Comparison of ENCODE assay signal across 35 cellular contexts in genomic region chr21:34567574-34567973, GRCh38.
"Had no signal": no experiment of that assay in that cellular context is flagged by ENCODE, and none has a peak within 500 bp of the region (broad histone marks: within the 10 kb centered on the region; RNA-seq: fewer than 3 reads in every experiment).

No MANE protein-coding gene starts in this region.

- DNase-seq: activated CD4-positive, alpha-beta memory T cell treated with anti-CD3 and anti-CD28 coated beads, Interleukin-2, amount 10 ng/mL, durations not matched to agents 7 days and 5 days; activated CD4-positive, alpha-beta T cell treated with anti-CD3 and anti-CD28 coated beads for 1 hour; activated CD4-positive, alpha-beta T cell treated with anti-CD3 and anti-CD28 coated beads for 48 hours; activated CD4-positive, CD25-positive, alpha-beta regulatory T cell; activated CD8-positive, alpha-beta memory T cell treated with anti-CD3 and anti-CD28 coated beads for 24 hours; activated CD8-positive, alpha-beta memory T cell treated with anti-CD3 and anti-CD28 coated beads, Interleukin-2, amount 10 ng/mL, durations not matched to agents 7 days and 5 days; activated CD8-positive, alpha-beta memory T cell treated with anti-CD3 and anti-CD28 coated beads, Interleukin-2, amount 50 U/mL, for 48 hours; activated effector memory CD4-positive, alpha-beta T cell treated with anti-CD3 and anti-CD28 coated beads, Interleukin-2, amount 50 U/mL, for 16 hours; activated naive CD4-positive, alpha-beta T cell; activated naive CD4-positive, alpha-beta T cell treated with anti-CD3 and anti-CD28 coated beads, Interleukin-2, amount 50 U/mL, for 16 hours; activated naive CD8-positive, alpha-beta T cell treated with anti-CD3 and anti-CD28 coated beads for 36 hours; activated T-cell treated with anti-CD3 and anti-CD28 coated beads, Interleukin-2, amount 50 U/mL, for 1 hour; activated T-cell treated with anti-CD3 and anti-CD28 coated beads, Interleukin-2, amount 50 U/mL, for 72 hours; amniotic stem cell; aorta; brain microvascular endothelial cell; Karpas-422; KBM-7; NCI-H1092; NCI-H1436 treated with DMSO at 0.1 percent for 48 hours; NCI-H187; NCI-H2029 treated with DMSO at 0.1 percent for 48 hours; NCI-H2107; NCI-H2171; NCI-H510A; NCI-H526; NCI-H748 treated with DMSO at 0.1 percent for 48 hours; NK-92 treated with Interleukin-12 subunit alpha and Interleukin-12 subunit beta, amount 100 ng/mL, for 24 hours; PC-3; Peyer's patch; RPMI8226; T1000; WERI-Rb-1 had no signal

- H3K4me1 ChIP-seq: Peyer's patch had no signal

- H3K27ac ChIP-seq: brain microvascular endothelial cell, Peyer's patch, SK-N-MC, WERI-Rb-1 had no signal

- H3K36me3 ChIP-seq: brain microvascular endothelial cell, Peyer's patch, WERI-Rb-1 had no signal

- H3K4me3 ChIP-seq: Peyer's patch, SK-N-MC had no signal

- H3K9me3 ChIP-seq: Peyer's patch had no signal

- ATAC-seq: activated CD8-positive, alpha-beta memory T cell treated with anti-CD3 and anti-CD28 coated beads, Interleukin-2, amount 10 ng/mL, durations not matched to agents 7 days and 5 days; activated T-cell treated with anti-CD3 and anti-CD28 coated beads, Interleukin-2, amount 50 U/mL, for 72 hours; activated T-helper 17 cell treated with anti-CD3 and anti-CD28 coated beads, Interleukin-2, amount 50 U/mL, for 72 hours; PC-3 had no signal

- H3K27me3 ChIP-seq: brain microvascular endothelial cell, Peyer's patch had no signal
